Comparison of ENCODE assay signal across 32 cellular contexts in genomic region chr7:72308986-72309385, GRCh38.
"Had no signal": no experiment of that assay in that cellular context is flagged by ENCODE, and none has a peak within 500 bp of the region (broad histone marks: within the 10 kb centered on the region; RNA-seq: fewer than 3 reads in every experiment).

No MANE protein-coding gene starts in this region.

- H3K36me3 ChIP-seq: adrenal gland, brain microvascular endothelial cell, breast epithelium had no signal

- ATAC-seq: activated CD8-positive, alpha-beta T cell treated with anti-CD3 and anti-CD28 coated beads for 36 hours; activated naive CD4-positive, alpha-beta T cell treated with anti-CD3 and anti-CD28 coated beads, Interleukin-2, amount 50 U/mL, for 72 hours; activated T-cell treated with anti-CD3 and anti-CD28 coated beads, Interleukin-2, amount 50 U/mL, for 4 hours; activated T-cell treated with anti-CD3 and anti-CD28 coated beads, Interleukin-2, amount 50 U/mL, for 72 hours; activated T-helper 17 cell treated with anti-CD3 and anti-CD28 coated beads, Interleukin-2, amount 50 U/mL, for 72 hours; body of pancreas had no signal

- H3K9me3 ChIP-seq: adrenal gland, body of pancreas, breast epithelium had no signal

- DNase-seq: activated B cell treated with CpG ODN at 0.5 μM for 24 hours; activated CD4-positive, alpha-beta memory T cell treated with anti-CD3 and anti-CD28 coated beads for 36 hours; activated CD4-positive, alpha-beta T cell treated with anti-CD3 and anti-CD28 coated beads for 4 hours; activated CD4-positive, alpha-beta T cell treated with anti-CD3 and anti-CD28 coated beads, Interleukin-2, amount 10 ng/mL, durations not matched to agents 24 days and 14 days; activated CD4-positive, alpha-beta T cell treated with anti-CD3 and anti-CD28 coated beads, Interleukin-2, amount 50 U/mL, for 1 hour; activated CD4-positive, alpha-beta T cell treated with anti-CD3 and anti-CD28 coated beads, Interleukin-2, amount 50 U/mL, for 4 hours; activated CD4-positive, CD25-positive, alpha-beta regulatory T cell treated with anti-CD3 and anti-CD28 coated beads, Interleukin-2, amount 50 U/mL, for 72 hours; activated CD8-positive, alpha-beta memory T cell treated with anti-CD3 and anti-CD28 coated beads, Interleukin-2, amount 50 U/mL, for 4 hours; activated CD8-positive, alpha-beta T cell treated with anti-CD3 and anti-CD28 coated beads for 36 hours; activated effector memory CD4-positive, alpha-beta T cell treated with anti-CD3 and anti-CD28 coated beads, Interleukin-2, amount 50 U/mL, for 16 hours; activated gamma-delta T cell treated with Interleukin-2 at 50 U/mL for 16 hours; activated naive CD4-positive, alpha-beta T cell; activated naive CD4-positive, alpha-beta T cell treated with anti-CD3 and anti-CD28 coated beads for 36 hours; activated naive CD4-positive, alpha-beta T cell treated with anti-CD3 and anti-CD28 coated beads, Interleukin-2, amount 50 U/mL, for 16 hours; activated naive CD8-positive, alpha-beta T cell treated with anti-CD3 and anti-CD28 coated beads for 36 hours; activated T-cell treated with anti-CD3 and anti-CD28 coated beads for 4 hours; activated T-cell treated with anti-CD3 and anti-CD28 coated beads, Interleukin-2, amount 50 U/mL, for 1 hour; activated T-cell treated with anti-CD3 and anti-CD28 coated beads, Interleukin-2, amount 50 U/mL, for 4 hours; activated T-cell treated with anti-CD3 and anti-CD28 coated beads, Interleukin-2, amount 50 U/mL, for 72 hours; amniotic stem cell; aorta; body of pancreas; brain microvascular endothelial cell; central memory CD4-positive, alpha-beta T cell; T-helper 1 cell; T-helper 2 cell; T-helper 9 cell had no signal

- H3K4me1 ChIP-seq: adrenal gland, body of pancreas, breast epithelium had no signal

- H3K4me3 ChIP-seq: adrenal gland, body of pancreas, breast epithelium had no signal

- H3K27ac ChIP-seq: body of pancreas, brain microvascular endothelial cell, breast epithelium, VCaP had no signal

- H3K27me3 ChIP-seq: adrenal gland, body of pancreas, brain microvascular endothelial cell, breast epithelium had no signal
